Comparison of ENCODE assay signal across 13 cellular contexts in the genomic region with DNA sequence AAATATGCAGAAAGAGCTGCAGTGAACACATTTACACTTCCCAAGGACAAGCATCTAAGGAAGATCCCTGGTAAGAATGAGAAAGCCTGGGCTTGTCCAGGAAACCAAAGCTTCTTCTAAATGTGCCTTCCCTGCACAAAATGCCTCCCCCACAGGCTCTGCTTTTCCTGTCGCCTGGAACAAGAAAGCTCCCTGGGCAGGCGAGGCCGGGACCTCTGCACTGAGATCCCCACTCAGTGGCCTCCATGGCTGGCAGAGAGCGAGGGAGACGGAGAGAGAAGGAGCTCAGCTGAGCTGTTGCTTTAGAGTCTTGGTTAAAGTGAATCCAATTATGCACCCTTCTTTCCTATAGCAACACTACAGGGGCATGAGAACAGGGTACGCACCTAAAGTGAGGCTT.
A peak's percentile ranks its signal among the peaks of the same experiment; 100 is the strongest.
DNase-seq lines count a peak whose midpoint lies in the region; ATAC-seq and TF ChIP-seq lines count a peak whose summit lies in the region.
"Had no signal": no experiment of that assay in that cellular context is flagged by ENCODE, and none has a peak within 500 bp of the region (broad histone marks: within the 10 kb centered on the region; RNA-seq: fewer than 3 reads in every experiment).

No MANE protein-coding gene starts in this region.

- no peaks in the 10 kb centered on the region for H3K36me3 ChIP-seq in ascending aorta
- no peaks in the 10 kb centered on the region for H3K36me3 ChIP-seq in esophagus squamous epithelium
- H3K36me3 ChIP-seq in ovary, result no peaks in the 10 kb centered on the region
- no peaks in the 10 kb centered on the region for H3K36me3 ChIP-seq in tibial nerve
- no peaks in the 10 kb centered on the region for H3K36me3 ChIP-seq in mucosa of descending colon (ENCODE audit: low read depth)
- H3K36me3 ChIP-seq: neutrophil had no signal

- H3K4me1 ChIP-seq in ascending aorta, result peaks cover 18 to 25% of the 10 kb centered on the region in 2 donors
- H3K4me1 ChIP-seq in esophagus squamous epithelium, result peaks cover 8 to 52% (median 42%) of the 10 kb centered on the region in 3 donors
- peaks cover 37% of the 10 kb centered on the region for H3K4me1 ChIP-seq in ovary (ENCODE audit: insufficient read depth)
- peaks cover 0 to 54% (median 30%) of the 10 kb centered on the region in 4 donors for H3K4me1 ChIP-seq in tibial nerve
- peaks cover 12% of the 10 kb centered on the region for H3K4me1 ChIP-seq in mucosa of descending colon (ENCODE audit: low read depth)

- H3K27me3 ChIP-seq in ascending aorta (no peaks in the 10 kb centered on the region), esophagus squamous epithelium (no peaks in the 10 kb centered on the region), ovary (no peaks in the 10 kb centered on the region), tibial nerve (no peaks in the 10 kb centered on the region)
- H3K27me3 ChIP-seq: neutrophil had no signal

- intact Hi-C loops in ascending aorta (cut with DNase I), result no loop called here
- intact Hi-C loops in esophagus squamous epithelium (cut with DNase I), result no loop called here
- intact Hi-C loops in ovary (cut with DNase I), result loop anchor here in 2 of 4 donors (5.0 to 10.0 kb wide), 3 partner anchors 49 to 79 kb away; partner anchors contain the start of gene GNA12 (in 1 of the 2)
- intact Hi-C loops in mucosa of descending colon (cut with DNase I, micrococcal nuclease), result no loop called here

- TF ChIP-seq EP300 in ovary (IDR thresholded peaks at IDR 0.05), result no peak
- TF ChIP-seq EP300 in tibial nerve (IDR thresholded peaks at IDR 0.05), result no peak

- WGBS in esophagus squamous epithelium, 2 donors, result 66 to 75% methylated on average over 4 to 6 of the region's 6 CpGs
- WGBS in ovary, 3 donors, result 23 to 35% (median 26%) methylated on average over 6 of the region's 6 CpGs
- 53 to 59% methylated on average over 4 to 6 of the region's 6 CpGs for WGBS in tibial nerve, 2 donors

- ATAC-seq in mucosa of descending colon, result no peak
- ATAC-seq: activated T-cell treated with anti-CD3 and anti-CD28 coated beads, Interleukin-2, amount 50 U/mL, for 72 hours had no signal

- H3K4me3 ChIP-seq in ascending aorta (no peak overlapping the region), esophagus squamous epithelium (peak overlapping the region in 1 of 4 donors; percentile 38), ovary (no peak overlapping the region), tibial nerve (no peak overlapping the region), mucosa of descending colon (no peak overlapping the region)

- DNase-seq in ascending aorta (ENCODE audit: low spot score in 2 of 2) (no peak), esophagus squamous epithelium (lab: John Stamatoyannopoulos, UW) (no peak), ovary (no peak), tibial nerve (ENCODE audit: low spot score in 2 of 2) (no peak), mucosa of descending colon (no peak), amniotic stem cell (lab: John Stamatoyannopoulos, UW) (no peak), SKM-1 treated with dmso at 0.1 percent for 144 hours (lab: John Stamatoyannopoulos, UW; ENCODE audit: unreplicated experiment) (no peak)
- DNase-seq: activated T-cell treated with anti-CD3 and anti-CD28 coated beads, Interleukin-2, amount 50 U/mL, for 72 hours; COR-L47; NCI-H2029; NK-92 treated with Interleukin-12 subunit alpha and Interleukin-12 subunit beta, amount 100 ng/mL, for 24 hours; stimulated activated CD4-positive, alpha-beta T cell treated with anti-CD3 and anti-CD28 coated beads, Interleukin-4, amount 100 ng/mL, for 1 hour had no signal

- peak overlapping the region; percentile 64 to 74 for H3K27ac ChIP-seq in ascending aorta
- H3K27ac ChIP-seq in esophagus squamous epithelium, result peak overlapping the region; percentile 71 to 92 (median 85)
- H3K27ac ChIP-seq in ovary, result peak overlapping the region; percentile 75 to 94
- peak overlapping the region; percentile 43 to 96 (median 84) for H3K27ac ChIP-seq in tibial nerve
- H3K27ac ChIP-seq: neutrophil had no signal

- TF ChIP-seq POLR2A in esophagus squamous epithelium (IDR thresholded peaks at IDR 0.05), result no peak
- TF ChIP-seq POLR2A in ovary (IDR thresholded peaks at IDR 0.05), result no peak
- no peak for TF ChIP-seq POLR2A in tibial nerve (IDR thresholded peaks at IDR 0.05)

- no peaks in the 10 kb centered on the region for H3K9me3 ChIP-seq in ascending aorta
- H3K9me3 ChIP-seq in esophagus squamous epithelium, result no peaks in the 10 kb centered on the region
- H3K9me3 ChIP-seq in ovary, result no peaks in the 10 kb centered on the region
- H3K9me3 ChIP-seq in tibial nerve, result no peaks in the 10 kb centered on the region
- no peaks in the 10 kb centered on the region for H3K9me3 ChIP-seq in mucosa of descending colon
- H3K9me3 ChIP-seq: neutrophil had no signal

- TF ChIP-seq CTCF in ascending aorta (IDR thresholded peaks at IDR 0.05) (no peak), esophagus squamous epithelium (IDR thresholded peaks at IDR 0.05) (no peak), ovary (IDR thresholded peaks at IDR 0.05) (no peak), tibial nerve (IDR thresholded peaks at IDR 0.05) (no peak), mucosa of descending colon (IDR thresholded peaks at IDR 0.05) (no peak)
